Comparison of ENCODE assay signal across 14 cellular contexts in the genomic region with DNA sequence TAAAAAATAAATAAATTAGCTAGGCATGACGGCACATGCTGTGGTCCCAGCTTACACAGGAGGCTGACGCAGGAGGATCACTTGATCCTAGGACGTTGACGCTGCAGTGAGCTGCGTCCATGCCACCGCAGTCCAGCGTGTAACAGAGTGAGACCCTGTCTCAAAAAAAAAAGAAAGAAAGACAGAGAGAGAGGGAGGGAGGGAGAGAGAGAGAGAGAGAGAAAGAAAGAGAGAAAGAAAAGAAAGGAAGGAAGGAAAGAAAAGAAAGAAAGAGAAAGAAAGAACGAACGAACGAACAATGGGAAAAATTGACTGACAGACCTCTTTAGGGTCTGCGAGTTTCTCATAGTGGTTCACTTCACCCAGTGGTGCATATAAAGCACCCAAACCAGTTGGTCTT.
DNase-seq lines count a peak whose midpoint lies in the region; ATAC-seq and TF ChIP-seq lines count a peak whose summit lies in the region.
"Had no signal": no experiment of that assay in that cellular context is flagged by ENCODE, and none has a peak within 500 bp of the region (broad histone marks: within the 10 kb centered on the region; RNA-seq: fewer than 3 reads in every experiment).

No MANE protein-coding gene starts in this region.

- DNase-seq in CD8-positive, alpha-beta memory T cell: no peak
- DNase-seq in IMR-90: no peak
- DNase-seq in endodermal cell: no peak
- no peak for DNase-seq in nephron progenitor cell
- no peak for DNase-seq in adrenal gland
- DNase-seq: GF-D8; NCI-H1694; NCI-H82; retina; stimulated activated CD4-positive, alpha-beta T cell treated with anti-CD3 and anti-CD28 coated beads, Interleukin-4, amount 100 ng/mL, for 4 hours; stimulated activated naive CD8-positive, alpha-beta T cell treated with anti-CD3 and anti-CD28 coated beads, Interleukin-15, Interleukin-2, amounts not matched to agents 100 U/mL and 50 U/mL, for 24 hours; WERI-Rb-1 had no signal

- peaks cover 19% of the 10 kb centered on the region for H3K9me1 ChIP-seq in IMR-90 (ENCODE audit: insufficient read depth, low read length)

- TF ChIP-seq CTCF in IMR-90 (conservative IDR thresholded peaks at IDR 0.05; ENCODE audit: low read depth, low read length) (no peak), endodermal cell (conservative IDR thresholded peaks at IDR 0.05) (no peak), nephron progenitor cell (IDR thresholded peaks at IDR 0.05) (no peak), adrenal gland (IDR thresholded peaks at IDR 0.05) (no peak)

- H4K5ac ChIP-seq in IMR-90 (ENCODE audit: low read depth, low read length): no peak overlapping the region

- no peak overlapping the region for H3K4me2 ChIP-seq in IMR-90 (ENCODE audit: low read depth, low read length)

- no peak overlapping the region for H3K18ac ChIP-seq in IMR-90 (ENCODE audit: low read depth, low read length)

- no peaks in the 10 kb centered on the region for H3K9me3 Mint-ChIP-seq in CD8-positive, alpha-beta memory T cell
- H3K9me3 Mint-ChIP-seq in endodermal cell (no peaks in the 10 kb centered on the region), nephron progenitor cell (no peaks in the 10 kb centered on the region)

- H3K27me3 ChIP-seq in CD8-positive, alpha-beta memory T cell (ENCODE audit: insufficient read depth, low read length, poor library complexity, severe bottlenecking): no peaks in the 10 kb centered on the region
- H3K27me3 ChIP-seq in IMR-90 (ENCODE audit: control insufficient read depth, insufficient read depth, low read length) (no peaks in the 10 kb centered on the region), endodermal cell (ENCODE audit: control insufficient read depth, insufficient read depth, low read length, poor library complexity, severe bottlenecking) (no peaks in the 10 kb centered on the region), adrenal gland (no peaks in the 10 kb centered on the region)

- peak overlapping the region; percentile 44; the same call in 1 of the 2 replicates for H4K91ac ChIP-seq in IMR-90 (ENCODE audit: insufficient read depth, low read depth, low read length)

- TF ChIP-seq POLR2A in IMR-90 (IDR thresholded peaks at IDR 0.05; ENCODE audit: low read depth, low read length): no peak
- TF ChIP-seq POLR2A in adrenal gland (IDR thresholded peaks at IDR 0.05): no peak

- in situ Hi-C loops in IMR-90 (cut with MboI; ENCODE audit: low sequenced_read_pairs): no loop called here

- H2BK20ac ChIP-seq in IMR-90 (ENCODE audit: low read depth, low read length): peak overlapping the region; percentile 43; the same call in 1 of the 2 replicates

- CTCF ChIA-PET in CD8-positive, alpha-beta memory T cell (lab: Charles Lee): interaction anchor here (0.8 kb wide), 1 partner anchor 32 kb away, joined by 3 read pairs; no protein-coding TSS in a partner anchor
- CTCF ChIA-PET in IMR-90 (lab: Yijun Ruan, JAX): no interaction called here

- H3K4me1 Mint-ChIP-seq in CD8-positive, alpha-beta memory T cell: peaks cover 76 to 85% (median 84%) of the 10 kb centered on the region in 3 donors
- H3K4me1 Mint-ChIP-seq in endodermal cell (peaks cover 68% of the 10 kb centered on the region), nephron progenitor cell (peaks cover 71% of the 10 kb centered on the region)

- no peak overlapping the region for H3K27ac ChIP-seq in CD8-positive, alpha-beta memory T cell (ENCODE audit: low read depth, low read length)
- H3K27ac ChIP-seq in IMR-90 (ENCODE audit: insufficient read depth, low read length) (peak overlapping the region; percentile 59; the same call in 1 of the 2 replicates), endodermal cell (ENCODE audit: low read depth, low read length) (no peak overlapping the region), adrenal gland (peak overlapping the region in 1 of 5 donors; percentile 71)
- H3K27ac ChIP-seq: WERI-Rb-1 had no signal

- peak overlapping the region in 1 of 2 experiments; percentile 43; a peak in 1 of 4 replicates for H4K8ac ChIP-seq in IMR-90 (ENCODE audit: low read depth in 2 of 2, low read length in 2 of 2)

- H3K9ac ChIP-seq in IMR-90 (ENCODE audit: low read depth, low read length) (no peak overlapping the region), endodermal cell (ENCODE audit: extremely low read depth, low read length, poor library complexity, severe bottlenecking) (no peak overlapping the region)

- WGBS in IMR-90 (ENCODE audit: extremely low coverage in 2 of 2, insufficient read length in 1 of 2), 2 experiments: 96% methylated on average over 7 of the region's 11 CpGs; no CpG with 5 or more reads in 1 of the 2 experiments
- 84 to 93% methylated on average over 10 to 11 of the region's 11 CpGs for WGBS in endodermal cell (ENCODE audit: insufficient coverage in 1 of 2, insufficient read length in 1 of 2), 2 experiments
- 92 to 95% (median 94%) methylated on average over 11 of the region's 11 CpGs for WGBS in adrenal gland, 4 donors

- peak overlapping the region in 3 of 7 donors; percentile 19 to 72 (median 26) for H3K4me3 Mint-ChIP-seq in CD8-positive, alpha-beta memory T cell
- H3K4me3 Mint-ChIP-seq in endodermal cell (no peak overlapping the region), nephron progenitor cell (no peak overlapping the region)

- H2AFZ ChIP-seq in IMR-90 (replicated peaks; ENCODE audit: low read length, poor library complexity): no peak overlapping the region

- dilution Hi-C loops in IMR-90 (cut with HindIII; ENCODE audit: low sequenced_read_pairs, unreplicated experiment): no loop called here

- H2AK9ac ChIP-seq in IMR-90 (replicated peaks; ENCODE audit: low read depth, low read length, poor library complexity): no peak overlapping the region

- intact Hi-C loops in IMR-90 (cut with micrococcal nuclease) (loop anchor here (2.0 kb wide), 1 partner anchor 17 kb away; no protein-coding TSS in a partner anchor), adrenal gland (cut with DNase I) (no loop called here)

- no peaks in the 10 kb centered on the region for H3K9me3 ChIP-seq in CD8-positive, alpha-beta memory T cell (ENCODE audit: low read length)
- H3K9me3 ChIP-seq in IMR-90 (ENCODE audit: control insufficient read depth, insufficient read depth, low read length) (no peaks in the 10 kb centered on the region), endodermal cell (ENCODE audit: control insufficient read depth, low read length) (no peaks in the 10 kb centered on the region), adrenal gland (replicated peaks in 1 of 3) (no peaks in the 10 kb centered on the region)

- TF ChIP-seq RAD21 in IMR-90 (IDR thresholded peaks at IDR 0.05; ENCODE audit: low read length): no peak

- 0 out of 3 replicates have a peak overlapping the region, but pooled peaks have one; percentile 70 for H2BK15ac ChIP-seq in IMR-90 (ENCODE audit: low read depth, low read length)

- H3K23ac ChIP-seq in IMR-90 (ENCODE audit: low read depth, low read length): peak overlapping the region; percentile 64; the same call in 1 of the 2 replicates

- H2BK120ac ChIP-seq in IMR-90 (ENCODE audit: low read depth, low read length): no peak overlapping the region

- H4K20me1 ChIP-seq in IMR-90 (ENCODE audit: insufficient read depth, low read length): peaks cover 4% of the 10 kb centered on the region; the same call in 1 of the 2 replicates

- H3K4me3 ChIP-seq in CD8-positive, alpha-beta memory T cell (ENCODE audit: low read length): no peak overlapping the region
- no peak overlapping the region for H3K4me3 ChIP-seq in IMR-90 (ENCODE audit: insufficient read depth, low read depth, low read length)
- H3K4me3 ChIP-seq in endodermal cell (ENCODE audit: low read length): peak overlapping the region; percentile 4
- no peak overlapping the region for H3K4me3 ChIP-seq in adrenal gland

- POLR2A ChIA-PET in CD8-positive, alpha-beta memory T cell (lab: Charles Lee): no interaction called here
- POLR2A ChIA-PET in IMR-90 (lab: Charles Lee; ENCODE audit: unreplicated experiment): no interaction called here

- no peak overlapping the region for H3K56ac ChIP-seq in IMR-90 (ENCODE audit: extremely low read depth, insufficient read depth, low read length)

- peak overlapping the region; percentile 69 for H2BK5ac ChIP-seq in IMR-90 (ENCODE audit: low read depth, low read length, poor library complexity, severe bottlenecking)

- peak overlapping the region; percentile 89 for H2AK5ac ChIP-seq in IMR-90 (ENCODE audit: low read depth, low read length)

- peaks cover 9% of the 10 kb centered on the region for H3K36me3 ChIP-seq in CD8-positive, alpha-beta memory T cell (ENCODE audit: insufficient read depth, low read length)
- no peaks in the 10 kb centered on the region; the same call in none of the 2 replicates for H3K36me3 ChIP-seq in IMR-90 (ENCODE audit: control insufficient read depth, insufficient read depth, low read length)
- peaks cover 9% of the 10 kb centered on the region for H3K36me3 ChIP-seq in endodermal cell (ENCODE audit: control insufficient read depth, insufficient read depth, low read length)
- H3K36me3 ChIP-seq in adrenal gland (replicated peaks in 1 of 2): peaks cover 0 to 15% of the 10 kb centered on the region in 2 donors

- H3K27ac Mint-ChIP-seq in CD8-positive, alpha-beta memory T cell: peak overlapping the region in 7 of 8 donors; percentile 25 to 90 (median 63)
- H3K27ac Mint-ChIP-seq in endodermal cell (peak overlapping the region; percentile 88), nephron progenitor cell (peak overlapping the region; percentile 92)

- peak overlapping the region; percentile 57; the same call in 1 of the 2 replicates for H3K14ac ChIP-seq in IMR-90 (replicated peaks; ENCODE audit: low read depth, low read length)

- ATAC-seq in IMR-90 (ENCODE audit: low read depth) (no peak), GM18517 (IDR thresholded peaks at IDR 0.05; ENCODE audit: unreplicated experiment) (no peak), HG02678 (IDR thresholded peaks at IDR 0.05; ENCODE audit: unreplicated experiment) (no peak)
- ATAC-seq: stimulated activated naive CD8-positive, alpha-beta T cell treated with anti-CD3 and anti-CD28 coated beads, Interleukin-15, Interleukin-2, amounts not matched to agents 100 U/mL and 50 U/mL, for 24 hours had no signal

- H3K4me1 ChIP-seq in CD8-positive, alpha-beta memory T cell (ENCODE audit: insufficient read depth, low read length): peaks cover 35% of the 10 kb centered on the region
- peaks cover 23% of the 10 kb centered on the region for H3K4me1 ChIP-seq in IMR-90 (ENCODE audit: control insufficient read depth, insufficient read depth, low read length)
- peaks cover 39% of the 10 kb centered on the region for H3K4me1 ChIP-seq in endodermal cell (ENCODE audit: control insufficient read depth, insufficient read depth, low read length)
- peaks cover 41 to 74% of the 10 kb centered on the region in 2 donors for H3K4me1 ChIP-seq in adrenal gland (replicated peaks in 1 of 2)

- no TSS peak for BruUV-seq in IMR-90 (replicated peaks; lab: Mats Ljungman, UMichigan)

- peaks cover 19 to 75% of the 10 kb centered on the region in 2 experiments for H3K79me1 ChIP-seq in IMR-90 (ENCODE audit: low read depth in 1 of 2, low read length in 2 of 2)

- peak overlapping the region; percentile 57 for H3K4ac ChIP-seq in IMR-90 (ENCODE audit: low read depth, low read length)

- peaks cover 5 to 55% (median 13%) of the 10 kb centered on the region in 3 donors for H3K36me3 Mint-ChIP-seq in CD8-positive, alpha-beta memory T cell
- peaks cover 12% of the 10 kb centered on the region for H3K36me3 Mint-ChIP-seq in endodermal cell (ENCODE audit: low read depth)
- peaks cover 24% of the 10 kb centered on the region for H3K36me3 Mint-ChIP-seq in nephron progenitor cell (ENCODE audit: low read depth)

- H3K27me3 Mint-ChIP-seq in CD8-positive, alpha-beta memory T cell: no peaks in the 10 kb centered on the region
- H3K27me3 Mint-ChIP-seq in endodermal cell (ENCODE audit: insufficient read depth) (no peaks in the 10 kb centered on the region), nephron progenitor cell (ENCODE audit: low read depth, poor library complexity) (no peaks in the 10 kb centered on the region)
